ENCODE assay signal across 24 cellular contexts in genomic region chr2:21103274-21103891, GRCh38. TPM values are rescaled to one million over a fixed set of nuclear protein-coding genes. Genes with fewer than 3 reads are reported as not detected.
DNase-seq lines count a peak whose midpoint lies in the region; ATAC-seq and FAIRE-seq lines count a peak whose summit lies in the region.
"Had no signal": no experiment of that assay in that cellular context is flagged by ENCODE, and none has a peak within 500 bp of the region (broad histone marks: within the 10 kb centered on the region; RNA-seq: fewer than 3 reads in every experiment).

No MANE protein-coding gene starts in this region.

- no peak overlapping the region for H3K27ac Mint-ChIP-seq in activated T-helper 17 cell treated with anti-CD3 and anti-CD28 coated beads, Interleukin-2, amount 50 U/mL, for 72 hours
- H3K27ac Mint-ChIP-seq: activated naive CD4-positive, alpha-beta T cell treated with anti-CD3 and anti-CD28 coated beads, Interleukin-2, amount 50 U/mL, for 24 hours; naive thymus-derived CD8-positive, alpha-beta T cell had no signal

- 15 to 42% (median 25%) methylated on average over 1 of the region's 1 CpG for WGBS in small intestine, 3 donors

- DNase-seq in NCI-H510A treated with DMSO at 0.1 percent for 48 hours (lab: John Stamatoyannopoulos, UW) = peak; percentile 39
- no peak for DNase-seq in NCI-H510A (lab: John Stamatoyannopoulos, UW)
- peak; percentile 6 for DNase-seq in NCI-H345 treated with DMSO at 0.1 percent for 48 hours (lab: John Stamatoyannopoulos, UW; ENCODE audit: unreplicated experiment)
- DNase-seq in small intestine = peak; percentile 48
- DNase-seq in HuH-7 (ENCODE audit: low spot score) = no peak
- no peak for DNase-seq in 8988T
- DNase-seq: ACHN; activated CD4-positive, alpha-beta T cell treated with anti-CD3 and anti-CD28 coated beads for 48 hours; C1 segment of cervical spinal cord; GDM1; IMR-90; kidney glomerular epithelial cell; naive thymus-derived CD8-positive, alpha-beta T cell; sigmoid colon; testis had no signal

- H3K9me3 Mint-ChIP-seq in activated T-helper 17 cell treated with anti-CD3 and anti-CD28 coated beads, Interleukin-2, amount 50 U/mL, for 72 hours = no peaks in the 10 kb centered on the region
- H3K9me3 Mint-ChIP-seq: activated naive CD4-positive, alpha-beta T cell treated with anti-CD3 and anti-CD28 coated beads, Interleukin-2, amount 50 U/mL, for 24 hours; central memory CD8-positive, alpha-beta T cell; naive thymus-derived CD8-positive, alpha-beta T cell had no signal

- no peaks in the 10 kb centered on the region for H3K4me1 Mint-ChIP-seq in activated T-helper 17 cell treated with anti-CD3 and anti-CD28 coated beads, Interleukin-2, amount 50 U/mL, for 72 hours
- H3K4me1 Mint-ChIP-seq: activated naive CD4-positive, alpha-beta T cell treated with anti-CD3 and anti-CD28 coated beads, Interleukin-2, amount 50 U/mL, for 24 hours; central memory CD8-positive, alpha-beta T cell had no signal

- no peak overlapping the region for H3K4me3 ChIP-seq in small intestine (ENCODE audit: low read depth in 1 of 2, low read length in 2 of 2)
- H3K4me3 ChIP-seq: esophagus muscularis mucosa, sigmoid colon, testis had no signal

- H3K36me3 ChIP-seq in small intestine (ENCODE audit: control insufficient read depth in 2 of 2, insufficient read depth in 2 of 2, low read length in 2 of 2) = no peaks in the 10 kb centered on the region
- H3K36me3 ChIP-seq: esophagus muscularis mucosa, sigmoid colon had no signal

- H3K27me3 Mint-ChIP-seq in activated T-helper 17 cell treated with anti-CD3 and anti-CD28 coated beads, Interleukin-2, amount 50 U/mL, for 72 hours = no peaks in the 10 kb centered on the region
- H3K27me3 Mint-ChIP-seq: central memory CD8-positive, alpha-beta T cell had no signal

- H3K36me3 Mint-ChIP-seq in activated T-helper 17 cell treated with anti-CD3 and anti-CD28 coated beads, Interleukin-2, amount 50 U/mL, for 72 hours (ENCODE audit: low read depth) = no peaks in the 10 kb centered on the region
- H3K36me3 Mint-ChIP-seq: activated naive CD4-positive, alpha-beta T cell treated with anti-CD3 and anti-CD28 coated beads, Interleukin-2, amount 50 U/mL, for 24 hours; naive thymus-derived CD8-positive, alpha-beta T cell had no signal

- H3K27ac ChIP-seq in small intestine (ENCODE audit: low read depth in 1 of 2, low read length in 1 of 2) = peak overlapping the region in 1 of 2 donors; percentile 32
- H3K27ac ChIP-seq: esophagus muscularis mucosa, HL-60, sigmoid colon, testis had no signal

- no peaks in the 10 kb centered on the region for H3K27me3 ChIP-seq in small intestine (ENCODE audit: control insufficient read depth in 2 of 2, insufficient read depth in 2 of 2, low read length in 2 of 2)
- H3K27me3 ChIP-seq: esophagus muscularis mucosa, sigmoid colon, testis had no signal

- H3K4me3 Mint-ChIP-seq in activated T-helper 17 cell treated with anti-CD3 and anti-CD28 coated beads, Interleukin-2, amount 50 U/mL, for 72 hours = no peak overlapping the region
- H3K4me3 Mint-ChIP-seq: activated naive CD4-positive, alpha-beta T cell treated with anti-CD3 and anti-CD28 coated beads, Interleukin-2, amount 50 U/mL, for 24 hours; central memory CD8-positive, alpha-beta T cell; naive thymus-derived CD8-positive, alpha-beta T cell had no signal

- FAIRE-seq in endometrium (lab: Jason Lieb, UNC) = peak; percentile 67
- no peak for FAIRE-seq in small intestine (lab: Jason Lieb, UNC)
- FAIRE-seq: astrocyte, D721Med had no signal

- H3K9me3 ChIP-seq in small intestine (ENCODE audit: control insufficient read depth, low read depth) = no peaks in the 10 kb centered on the region
- H3K9me3 ChIP-seq: esophagus muscularis mucosa, sigmoid colon, testis had no signal

- H3K4me1 ChIP-seq in small intestine (ENCODE audit: control insufficient read depth in 2 of 2, insufficient read depth in 1 of 2, low read depth in 1 of 2, low read length in 1 of 2) = peaks cover 0 to 4% of the 10 kb centered on the region in 2 donors
- H3K4me1 ChIP-seq: testis had no signal

- no peak for ATAC-seq in activated T-helper 17 cell treated with anti-CD3 and anti-CD28 coated beads, Interleukin-2, amount 50 U/mL, for 72 hours (replicated peaks)
- ATAC-seq: naive thymus-derived CD8-positive, alpha-beta T cell had no signal

RNA-seq across cellular contexts. Expression of gene TDRD15, which starts 20.4 kb away (rescaled TPM):
- polyA plus RNA-seq in small intestine = not detected
- under 1 TPM in 1 of 2 donors, not detected in 1; 0.13 TPM for total RNA-seq in activated T-helper 17 cell treated with anti-CD3 and anti-CD28 coated beads, Interleukin-2, amount 50 U/mL, for 72 hours
- total RNA-seq: astrocyte; IMR-90; naive thymus-derived CD8-positive, alpha-beta T cell; osteocyte had no signal
- polyA plus RNA-seq: IMR-90; naive thymus-derived CD8-positive, alpha-beta T cell; sigmoid colon had no signal

RNA-seq across cellular contexts. Expression of gene APOB, which starts 59.5 kb away (rescaled TPM):
- 100 to 1,000 TPM in 2 of 3 donors, 10 to 100 TPM in 1; 14.1 to 140 (median 136) TPM for polyA plus RNA-seq in small intestine
- not detected for total RNA-seq in activated T-helper 17 cell treated with anti-CD3 and anti-CD28 coated beads, Interleukin-2, amount 50 U/mL, for 72 hours
- total RNA-seq: naive thymus-derived CD8-positive, alpha-beta T cell had no signal
- polyA plus RNA-seq: IMR-90; naive thymus-derived CD8-positive, alpha-beta T cell had no signal

Comparison
In these comparisons a context has a peak if more than half of its experiments do, and no peak if none do; other contexts are left out.
1. DNase-seq: peak in NCI-H510A treated with DMSO at 0.1 percent for 48 hours (single experiment), NCI-H345 treated with DMSO at 0.1 percent for 48 hours (single experiment) and small intestine (single experiment); none in NCI-H510A (single experiment), HuH-7 (single experiment) and 8988T (single experiment).